8 cellular contexts compared by ENCODE assay signal in genomic region chr17:38871992-38872605, GRCh38. TPM values are rescaled to one million over a fixed set of nuclear protein-coding genes. Genes with fewer than 3 reads are reported as not detected.
A peak's percentile ranks its signal among the peaks of the same experiment; 100 is the strongest.
DNase-seq lines count a peak whose midpoint lies in the region; ATAC-seq and TF ChIP-seq lines count a peak whose summit lies in the region.

No MANE protein-coding gene starts in this region.

- H3K4me3 ChIP-seq in HCT116 (replicated peaks in 1 of 2; ENCODE audit: low read depth in 1 of 2, low read length in 2 of 2) = peak overlapping the region; percentile 83 to 98
- H3K4me3 ChIP-seq in spleen = peak overlapping the region; percentile 50 to 100 (median 94)

- peaks cover 26% of the 10 kb centered on the region for H3K27me3 Mint-ChIP-seq in glutamatergic neuron (ENCODE audit: unreplicated experiment)

- DNase-seq in HCT116 (ENCODE audit: low read depth, low spot score) = no peak
- peak; percentile 24 for DNase-seq in UCSD-AML1 (lab: John Stamatoyannopoulos, UW; ENCODE audit: unreplicated experiment)
- DNase-seq in glutamatergic neuron = no peak
- DNase-seq in spleen = peak; percentile 75
- DNase-seq in HPDE6-E6E7 (ENCODE audit: extremely low spot score) = no peak

- H3K9ac ChIP-seq in HCT116 (ENCODE audit: low read length) = peak overlapping the region; percentile 74

- H3K27me3 ChIP-seq in HCT116 (ENCODE audit: insufficient read depth, low read length) (no peaks in the 10 kb centered on the region), spleen (replicated peaks in 1 of 7) (no peaks in the 10 kb centered on the region)

- H3K4me1 Mint-ChIP-seq in glutamatergic neuron (ENCODE audit: low read depth, unreplicated experiment) = peaks cover 18% of the 10 kb centered on the region

- intact Hi-C loops in HCT116 (cut with micrococcal nuclease) (no loop called here), spleen (cut with DNase I; ENCODE audit: low total_unique reads) (no loop called here)

- BruUV-seq in HCT116 (replicated peaks; lab: Mats Ljungman, UMichigan) = no TSS peak

- TF ChIP-seq CTCF in HCT116 (IDR thresholded peaks at IDR 0.05 in 2 of 3, conservative IDR thresholded peaks at IDR 0.05 in 1 of 3; ENCODE audit: borderline replicate concordance in 1 of 3, insufficient read depth in 1 of 3, low read depth in 2 of 3, low read length in 2 of 3) (no peak), glutamatergic neuron (IDR thresholded peaks at IDR 0.05; ENCODE audit: partially characterized antibody, unreplicated experiment) (no peak), spleen (IDR thresholded peaks at IDR 0.05 in 8 of 11, conservative IDR thresholded peaks at IDR 0.05 in 3 of 11) (no peak)

- H3K4me1 ChIP-seq in HCT116 (ENCODE audit: control insufficient read depth in 1 of 2, insufficient read depth in 2 of 2, low read length in 2 of 2) (peaks cover 59 to 82% of the 10 kb centered on the region in 2 experiments), spleen (peaks cover 59 to 90% (median 75%) of the 10 kb centered on the region in 6 donors)

- H3K79me2 ChIP-seq in HCT116 (ENCODE audit: insufficient read depth, low read length) = peaks cover 67% of the 10 kb centered on the region

- H3K36me3 ChIP-seq in HCT116 (ENCODE audit: control insufficient read depth in 1 of 2, insufficient read depth in 2 of 2, low read length in 2 of 2) (no peaks in the 10 kb centered on the region), spleen (peaks cover 0 to 54% (median 5%) of the 10 kb centered on the region in 6 donors)

- peak overlapping the region; percentile 49 for H3K27ac Mint-ChIP-seq in glutamatergic neuron (ENCODE audit: unreplicated experiment)

- H2AFZ ChIP-seq in HCT116 (ENCODE audit: low read depth, low read length, poor library complexity, severe bottlenecking) = no peak overlapping the region

- TF ChIP-seq POLR2A in HCT116 (IDR thresholded peaks at IDR 0.05; ENCODE audit: borderline replicate concordance, extremely low read depth, insufficient read depth, insufficient read length) = no peak
- TF ChIP-seq POLR2A in spleen (IDR thresholded peaks at IDR 0.05) = no peak

- RAD21 ChIA-PET in HCT116 (lab: Charles Lee; ENCODE audit: low non-redundant PET in 1 of 2, low total read pairs in 2 of 2, uncharacterized antibody in 2 of 2, unreplicated experiment in 2 of 2) = interaction anchor here in 1 of 2 experiments (0.5 kb wide), 1 partner anchor 103 kb away, joined by 3 read pairs; no protein-coding TSS in a partner anchor

- no peaks in the 10 kb centered on the region for H3K9me3 ChIP-seq in HCT116 (ENCODE audit: control insufficient read depth in 1 of 2, insufficient read depth in 1 of 2, low read depth in 1 of 2, low read length in 2 of 2)
- no peaks in the 10 kb centered on the region for H3K9me3 ChIP-seq in spleen

- H3K9me3 Mint-ChIP-seq in glutamatergic neuron (ENCODE audit: unreplicated experiment) = peaks cover 22% of the 10 kb centered on the region

- POLR2A ChIA-PET in HCT116 (lab: Charles Lee) = interaction anchor here (0.9 to 2.8 kb wide), 7 partner anchors 8 to 282 kb away, joined by 3 to 20 read pairs (median 5); partner anchors contain the start of genes CWC25 and RPL23

- 19 to 38% (median 26%) methylated on average over 5 of the region's 5 CpGs for WGBS in spleen, 5 donors

- peak overlapping the region; percentile 97 for H3K27ac ChIP-seq in HCT116 (ENCODE audit: low read depth, low read length)
- H3K27ac ChIP-seq in spleen = peak overlapping the region; percentile 27 to 99 (median 97)

- peak overlapping the region; percentile 85 for H3K4me2 ChIP-seq in HCT116 (ENCODE audit: low read length)

- no peaks in the 10 kb centered on the region for H3K36me3 Mint-ChIP-seq in glutamatergic neuron (ENCODE audit: unreplicated experiment)

- no peak for ATAC-seq in HCT116
- no peak for ATAC-seq in GM18909 (IDR thresholded peaks at IDR 0.05; ENCODE audit: poor library complexity, unreplicated experiment)
- no peak for ATAC-seq in GM21360 (IDR thresholded peaks at IDR 0.05; ENCODE audit: unreplicated experiment)
- ATAC-seq in GM19035 (IDR thresholded peaks at IDR 0.05; ENCODE audit: unreplicated experiment) = no peak

- peak overlapping the region; percentile 86 for H3K4me3 Mint-ChIP-seq in glutamatergic neuron (ENCODE audit: unreplicated experiment)

- H3K9me2 ChIP-seq in HCT116 (ENCODE audit: insufficient read depth) = no peaks in the 10 kb centered on the region

- CTCF ChIA-PET in HCT116 (lab: Charles Lee) = interaction anchor here (0.8 to 1.6 kb wide), 4 partner anchors 11 to 293 kb away, joined by 3 to 4 read pairs (median 3); no protein-coding TSS in a partner anchor

- no peaks in the 10 kb centered on the region for H4K20me1 ChIP-seq in HCT116 (ENCODE audit: insufficient read depth)

- no peak for TF ChIP-seq RAD21 in HCT116 (IDR thresholded peaks at IDR 0.05; ENCODE audit: low read depth)

TF ChIP-seq in HCT116, 20 proteins besides CTCF, POLR2A, EP300 and RAD21:
- TF ChIP-seq ZBTB33 (IDR thresholded peaks at IDR 0.05; ENCODE audit: extremely low read depth, insufficient replicate concordance, low read length) = no peak
- TF ChIP-seq MAX (IDR thresholded peaks at IDR 0.05) = no peak
- no peak for TF ChIP-seq SIN3A (IDR thresholded peaks at IDR 0.05; ENCODE audit: low read depth)
- no peak for TF ChIP-seq EZH2phosphoT487 (IDR thresholded peaks at IDR 0.05; ENCODE audit: borderline replicate concordance)
- no peak for TF ChIP-seq JUND (IDR thresholded peaks at IDR 0.05)
- TF ChIP-seq ZFX (IDR thresholded peaks at IDR 0.05) = no peak
- no peak for TF ChIP-seq ELF1 (IDR thresholded peaks at IDR 0.05; ENCODE audit: borderline replicate concordance, low read depth)
- TF ChIP-seq CBX3 (IDR thresholded peaks at IDR 0.05; ENCODE audit: low read depth) = no peak
- no peak for TF ChIP-seq CEBPB (IDR thresholded peaks at IDR 0.05; ENCODE audit: low read depth)
- no peak for TF ChIP-seq EGR1 (IDR thresholded peaks at IDR 0.05; ENCODE audit: low read depth)
- no peak for TF ChIP-seq EZH2 (IDR thresholded peaks at IDR 0.05)
- no peak for TF ChIP-seq ATF3 (IDR thresholded peaks at IDR 0.05)
- TF ChIP-seq TCF7L2 (IDR thresholded peaks at IDR 0.05; ENCODE audit: borderline replicate concordance, extremely low read depth, insufficient read depth, insufficient read length) = no peak
- TF ChIP-seq SP1 (IDR thresholded peaks at IDR 0.05; ENCODE audit: low read depth) = no peak

RNA-seq across cellular contexts. Expression of gene LASP1, which starts 2.2 kb away (rescaled TPM):
- 149 TPM for total RNA-seq in HCT116 (2021; ENCODE audit: unreplicated experiment)
- polyA plus RNA-seq in HCT116 (2012) = 126 and 129 TPM in 2 replicates
- 66.6 TPM for total RNA-seq in glutamatergic neuron (ENCODE audit: unreplicated experiment)
- total RNA-seq in spleen = 100 to 1,000 TPM; 117 to 196 (median 154) TPM
- 10 to 100 TPM; 38.8 to 84.3 (median 45.6) TPM for polyA plus RNA-seq in spleen

RNA-seq across cellular contexts. Expression of gene RPL23, which starts 18.6 kb away (rescaled TPM):
- total RNA-seq in HCT116 (2021; ENCODE audit: unreplicated experiment) = 1,631 TPM
- 2,133 and 2,505 TPM in 2 replicates for polyA plus RNA-seq in HCT116 (2012)
- 850 TPM for total RNA-seq in glutamatergic neuron (ENCODE audit: unreplicated experiment)
- 1,000 to 10,000 TPM; 1,006 to 1,826 (median 1,444) TPM for total RNA-seq in spleen
- 1,000 to 10,000 TPM; 5,045 to 6,883 (median 6,622) TPM for polyA plus RNA-seq in spleen

RNA-seq across cellular contexts. Expression of gene CWC25, which starts 47.0 kb away (rescaled TPM):
- 23.9 TPM for total RNA-seq in HCT116 (2021; ENCODE audit: unreplicated experiment)
- 14.1 and 17.2 TPM in 2 replicates for polyA plus RNA-seq in HCT116 (2012)
- total RNA-seq in glutamatergic neuron (ENCODE audit: unreplicated experiment) = 13.0 TPM
- total RNA-seq in spleen = 10 to 100 TPM; 23.6 to 32.8 (median 28.3) TPM
- 10 to 100 TPM; 14.7 to 26.7 (median 25.1) TPM for polyA plus RNA-seq in spleen

Comparison
In these comparisons a context has a peak if more than half of its experiments do, and no peak if none do; other contexts are left out.
1. DNase-seq: peak in UCSD-AML1 (single experiment) and spleen (single experiment); none in HCT116 (single experiment), glutamatergic neuron (single experiment) and HPDE6-E6E7 (single experiment).